Comparison of ENCODE assay signal across 9 cellular contexts in the genomic region with DNA sequence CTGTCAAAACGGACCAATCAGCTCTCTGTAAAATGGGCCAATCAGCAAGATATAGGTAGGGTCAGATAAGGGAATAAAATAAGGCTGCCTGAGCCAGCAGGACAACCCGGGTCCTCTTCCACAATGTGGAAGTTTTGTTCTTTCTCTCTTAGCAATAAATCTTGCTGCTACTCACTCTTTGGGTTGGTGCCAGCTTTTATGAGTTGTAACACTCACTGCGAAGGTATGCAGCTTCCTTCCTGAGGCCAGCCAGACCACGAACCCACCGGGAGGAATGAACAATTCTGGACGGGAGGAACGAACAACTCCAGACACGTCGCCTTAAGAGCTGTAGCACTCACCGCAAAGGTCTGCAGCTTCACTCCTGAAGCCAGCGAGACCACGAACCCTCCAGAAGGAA.
DNase-seq lines count a peak whose midpoint lies in the region; TF ChIP-seq lines count a peak whose summit lies in the region.
"Had no signal": no experiment of that assay in that cellular context is flagged by ENCODE, and none has a peak within 500 bp of the region (broad histone marks: within the 10 kb centered on the region; RNA-seq: fewer than 3 reads in every experiment).

No MANE protein-coding gene starts in this region.

- no peak for TF ChIP-seq CTCF in brain microvascular endothelial cell (IDR thresholded peaks at IDR 0.05; ENCODE audit: low read depth, low read length, missing control alignments)

- in situ Hi-C loops in brain microvascular endothelial cell (cut with HindIII; ENCODE audit: low pct_ligation_motif_present, low sequenced_read_pairs): no loop called here

- DNase-seq in AG20443 (ENCODE audit: low spot score) (peak; percentile 30), LoVo (ENCODE audit: low spot score) (peak; percentile 90), brain microvascular endothelial cell (peak; percentile 99), lung microvascular endothelial cell (ENCODE audit: low read depth in 2 of 2) (peak; percentile 92 to 99), AML-193 (lab: John Stamatoyannopoulos, UW) (no peak), OCI-M1 (lab: John Stamatoyannopoulos, UW) (no peak), mesenteric fat pad (ENCODE audit: low spot score) (no peak)
- no peak for DNase-seq in NK-92 treated with Interleukin-12 subunit alpha and Interleukin-12 subunit beta, amount 100 ng/mL, for 24 hours (lab: John Stamatoyannopoulos, UW)
- DNase-seq: activated naive CD4-positive, alpha-beta T cell treated with Interleukin-2 at 50 U/mL for 16 hours had no signal

- no peak overlapping the region for H3K4me3 ChIP-seq in brain microvascular endothelial cell (ENCODE audit: low read depth, low read length)

- no peaks in the 10 kb centered on the region for H3K36me3 ChIP-seq in brain microvascular endothelial cell (replicated peaks)

- H3K27ac ChIP-seq in brain microvascular endothelial cell: peak overlapping the region; percentile 78

- H3K27me3 ChIP-seq in brain microvascular endothelial cell (replicated peaks): no peaks in the 10 kb centered on the region

Comparison
In these comparisons a context has a peak if more than half of its experiments do, and no peak if none do; other contexts are left out.
1. DNase-seq: peak in AG20443 (single experiment), LoVo (single experiment), brain microvascular endothelial cell (single experiment) and lung microvascular endothelial cell (2 of 2); none in AML-193 (0 of 2), OCI-M1 (single experiment), NK-92 treated with Interleukin-12 subunit alpha and Interleukin-12 subunit beta, amount 100 ng/mL, for 24 hours (single experiment) and mesenteric fat pad (single experiment).